22 cellular contexts compared by ENCODE assay signal in the genomic region with DNA sequence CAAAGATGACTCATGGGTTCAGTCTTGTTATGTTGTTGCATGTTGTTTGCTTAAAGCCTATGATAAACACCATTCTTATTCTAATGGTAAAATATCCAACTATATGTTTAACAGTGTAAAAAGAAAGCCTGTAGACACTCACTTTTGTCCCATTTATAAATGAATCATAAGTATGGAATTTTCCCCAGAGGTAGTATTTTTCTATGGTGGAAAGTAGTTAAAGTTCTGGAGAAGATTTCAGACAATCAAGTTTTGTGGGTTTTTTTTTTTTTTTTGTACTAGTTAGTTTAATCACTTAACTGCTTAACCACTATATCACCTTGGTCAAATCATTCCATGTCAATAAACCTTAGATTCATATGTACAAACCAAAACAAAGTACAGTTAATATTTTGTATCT. TPM values are rescaled to one million over a fixed set of nuclear protein-coding genes. Genes with fewer than 3 reads are reported as not detected.
"Had no signal": no experiment of that assay in that cellular context is flagged by ENCODE, and none has a peak within 500 bp of the region (broad histone marks: within the 10 kb centered on the region; RNA-seq: fewer than 3 reads in every experiment).

No MANE protein-coding gene starts in this region.

- ATAC-seq: HepG2 had no signal

- H3K4me1 ChIP-seq: SJSA1 had no signal

- DNase-seq: IMR-90; Karpas-422; KG1; MM.1S; NCI-H1092 treated with DMSO at 0.1 percent for 48 hours; NCI-H1436; NCI-H187; NCI-H2029; NCI-H2081 treated with DMSO at 0.1 percent for 48 hours; NCI-H2171; NCI-H510A; NCI-H526; NCI-H82; NK-92 treated with Interleukin-12 subunit alpha and Interleukin-12 subunit beta, amount 100 ng/mL, for 24 hours; Right ventricle myocardium superior; RPMI8226; SIG-M5 had no signal

- H3K27ac ChIP-seq: SJSA1, SK-N-MC had no signal

- H3K9me3 ChIP-seq: SJSA1 had no signal

- FAIRE-seq: HepG2, RCC 7860 had no signal

- H3K36me3 ChIP-seq: SJSA1 had no signal

- H3K4me3 ChIP-seq: SJSA1, SK-N-MC had no signal

- H3K27me3 ChIP-seq: SJSA1 had no signal

RNA-seq across cellular contexts. Expression of gene PTCHD4, which starts 35.8 kb away (rescaled TPM):
- total RNA-seq: OCI-LY7 had no signal
